Comparison of ENCODE assay signal across 24 cellular contexts in the genomic region with DNA sequence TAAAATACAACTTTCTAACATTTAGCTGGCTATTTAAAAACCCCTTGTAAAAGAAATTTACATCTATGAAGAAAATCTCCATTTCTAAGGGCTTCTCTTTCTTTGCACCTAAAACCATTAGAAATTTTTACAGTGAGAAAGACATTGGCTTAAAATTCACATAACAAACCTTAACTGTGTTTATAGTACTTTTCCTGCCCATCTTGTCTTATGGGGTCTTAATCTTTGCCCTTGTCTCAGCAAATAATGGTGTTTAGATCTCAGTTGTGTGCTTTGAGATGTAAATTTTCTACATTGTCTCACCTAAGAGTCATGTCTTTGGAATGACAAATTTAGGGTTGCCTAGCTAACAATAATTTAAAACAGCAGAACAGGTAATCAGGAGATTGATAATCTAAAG.
"Had no signal": no experiment of that assay in that cellular context is flagged by ENCODE, and none has a peak within 500 bp of the region (broad histone marks: within the 10 kb centered on the region; RNA-seq: fewer than 3 reads in every experiment).

No MANE protein-coding gene starts in this region.

- H3K4me3 ChIP-seq: heart left ventricle, left ventricle myocardium inferior, lung, ovary, right lobe of liver, tibial nerve had no signal

- H3K27ac ChIP-seq: brain microvascular endothelial cell, heart left ventricle, left ventricle myocardium inferior, ovary, right lobe of liver, tibial nerve, WERI-Rb-1 had no signal

- FAIRE-seq: islet of Langerhans had no signal

- H3K4me1 ChIP-seq: tibial nerve had no signal

- H3K9me3 Mint-ChIP-seq: activated CD4-positive, alpha-beta memory T cell treated with anti-CD3 and anti-CD28 coated beads for 36 hours; activated CD4-positive, alpha-beta T cell treated with anti-CD3 and anti-CD28 coated beads, Interleukin-2, amount 10 ng/mL, durations not matched to agents 24 days and 14 days; nephron had no signal

- H3K9me3 ChIP-seq: heart left ventricle, left ventricle myocardium inferior, ovary, right lobe of liver, tibial nerve had no signal

- H3K27ac Mint-ChIP-seq: activated CD4-positive, alpha-beta memory T cell treated with anti-CD3 and anti-CD28 coated beads for 36 hours; activated CD4-positive, alpha-beta T cell treated with anti-CD3 and anti-CD28 coated beads, Interleukin-2, amount 10 ng/mL, durations not matched to agents 24 days and 14 days; T-helper 17 cell had no signal

- H3K36me3 ChIP-seq: brain microvascular endothelial cell, heart left ventricle, left ventricle myocardium inferior, ovary, right lobe of liver, tibial nerve, WERI-Rb-1 had no signal

- ATAC-seq: heart left ventricle, right lobe of liver, T-helper 17 cell had no signal

- H3K4me1 Mint-ChIP-seq: activated CD4-positive, alpha-beta T cell treated with anti-CD3 and anti-CD28 coated beads, Interleukin-2, amount 10 ng/mL, durations not matched to agents 24 days and 14 days; T-helper 17 cell had no signal

- H3K27me3 ChIP-seq: brain microvascular endothelial cell, heart left ventricle, ovary, right lobe of liver, tibial nerve had no signal

- H3K27me3 Mint-ChIP-seq: activated CD4-positive, alpha-beta memory T cell treated with anti-CD3 and anti-CD28 coated beads for 36 hours; progenitor cell of endocrine pancreas had no signal

- H3K4me3 Mint-ChIP-seq: activated CD4-positive, alpha-beta memory T cell treated with anti-CD3 and anti-CD28 coated beads for 36 hours; activated CD4-positive, alpha-beta T cell treated with anti-CD3 and anti-CD28 coated beads, Interleukin-2, amount 10 ng/mL, durations not matched to agents 24 days and 14 days; nephron; T-helper 17 cell had no signal

- DNase-seq: activated CD4-positive, alpha-beta memory T cell treated with anti-CD3 and anti-CD28 coated beads for 36 hours; activated CD4-positive, alpha-beta T cell treated with anti-CD3 and anti-CD28 coated beads, Interleukin-2, amount 10 ng/mL, durations not matched to agents 24 days and 14 days; activated CD4-positive, CD25-positive, alpha-beta regulatory T cell treated with anti-CD3 and anti-CD28 coated beads, Interleukin-2, amount 50 U/mL, for 72 hours; activated CD8-positive, alpha-beta memory T cell treated with anti-CD3 and anti-CD28 coated beads, Interleukin-2, amount 50 U/mL, for 4 hours; activated gamma-delta T cell; activated naive CD4-positive, alpha-beta T cell treated with anti-CD3 and anti-CD28 coated beads, Interleukin-2, amount 50 U/mL, for 16 hours; activated T-cell treated with anti-CD3 and anti-CD28 coated beads, Interleukin-2, amount 50 U/mL, for 1 hour; amniotic stem cell; brain microvascular endothelial cell; heart left ventricle; hypothalamus; left ventricle myocardium inferior; ovary; right lobe of liver; stimulated activated CD4-positive, alpha-beta T cell treated with anti-CD3 and anti-CD28 coated beads, Interleukin-2, amount 100 ng/mL, for 48 hours; stimulated activated naive CD4-positive, alpha-beta T cell treated with Interleukin-2 at 50 U/mL for 16 hours; T-helper 17 cell; T1000 had no signal

- H3K36me3 Mint-ChIP-seq: activated CD4-positive, alpha-beta memory T cell treated with anti-CD3 and anti-CD28 coated beads for 36 hours had no signal
